Comparison of ENCODE assay signal across 23 cellular contexts in the genomic region with DNA sequence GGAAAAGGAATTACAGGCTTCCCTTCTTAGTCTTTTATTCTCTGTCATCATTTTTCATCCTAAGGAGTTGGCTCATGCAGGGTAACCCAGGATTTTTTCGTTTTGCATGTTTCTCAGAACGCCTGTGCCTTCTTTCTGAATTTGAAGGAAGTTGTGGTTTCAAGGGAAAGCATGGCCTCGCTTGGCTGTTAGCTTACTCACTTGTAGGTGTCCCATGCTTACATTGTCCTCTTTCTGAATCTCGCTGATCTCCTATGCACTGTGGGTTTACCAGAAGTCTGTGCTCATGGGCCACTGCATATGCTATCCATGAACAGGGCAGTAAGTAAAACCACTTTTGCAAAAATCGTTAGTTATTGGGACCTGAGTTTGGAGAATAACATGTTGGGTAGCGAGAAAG.
"Had no signal": no experiment of that assay in that cellular context is flagged by ENCODE, and none has a peak within 500 bp of the region (broad histone marks: within the 10 kb centered on the region; RNA-seq: fewer than 3 reads in every experiment).

No MANE protein-coding gene starts in this region.

- DNase-seq: activated CD4-positive, alpha-beta memory T cell treated with anti-CD3 and anti-CD28 coated beads for 36 hours; activated CD4-positive, alpha-beta T cell treated with anti-CD3 and anti-CD28 coated beads for 48 hours; activated CD4-positive, CD25-positive, alpha-beta regulatory T cell; activated CD8-positive, alpha-beta memory T cell treated with anti-CD3 and anti-CD28 coated beads, Interleukin-2, amount 50 U/mL, for 4 hours; activated effector memory CD4-positive, alpha-beta T cell treated with anti-CD3 and anti-CD28 coated beads, Interleukin-2, amount 50 U/mL, for 16 hours; activated naive CD4-positive, alpha-beta T cell treated with anti-CD3 and anti-CD28 coated beads for 36 hours; activated naive CD8-positive, alpha-beta T cell treated with anti-CD3 and anti-CD28 coated beads for 36 hours; activated T-cell treated with anti-CD3 and anti-CD28 coated beads, Interleukin-2, amount 50 U/mL, for 1 hour; adrenal gland; brain microvascular endothelial cell; effector memory CD8-positive, alpha-beta T cell; erythroblast; hippocampal formation; left cardiac atrium; left ventricle myocardium superior; right lobe of liver; stimulated activated CD4-positive, alpha-beta T cell treated with anti-CD3 and anti-CD28 coated beads, Interleukin-2, amount 100 ng/mL, for 48 hours; stimulated activated naive CD4-positive, alpha-beta T cell treated with Interleukin-2 at 50 U/mL for 16 hours; testis; transverse colon had no signal

- H3K4me3 ChIP-seq: adrenal gland, ascending aorta, coronary artery, gastroesophageal sphincter, right lobe of liver, testis, transverse colon had no signal

- ATAC-seq: effector memory CD8-positive, alpha-beta T cell; gastroesophageal sphincter; left cardiac atrium; left ventricle myocardium superior; right lobe of liver had no signal
